Comparison of ENCODE assay signal across 17 cellular contexts in the genomic region with DNA sequence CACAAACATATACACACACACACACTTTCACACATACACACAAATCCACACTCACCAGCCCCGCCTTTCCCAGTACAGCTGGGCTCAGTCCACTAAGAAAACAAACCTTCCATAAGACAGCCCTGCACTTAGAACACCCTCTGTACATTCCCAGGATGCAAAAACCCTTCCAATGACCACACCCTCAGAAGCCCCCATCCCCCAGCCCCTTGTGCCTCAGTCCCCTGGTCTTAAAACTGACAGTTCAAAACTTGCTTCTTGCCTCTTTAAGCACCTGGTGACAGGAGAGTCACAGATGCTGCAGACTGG. TPM values are rescaled to one million over a fixed set of nuclear protein-coding genes. Genes with fewer than 3 reads are reported as not detected.
DNase-seq lines count a peak whose midpoint lies in the region; ATAC-seq and TF ChIP-seq lines count a peak whose summit lies in the region.
"Had no signal": no experiment of that assay in that cellular context is flagged by ENCODE, and none has a peak within 500 bp of the region (broad histone marks: within the 10 kb centered on the region; RNA-seq: fewer than 3 reads in every experiment).

No MANE protein-coding gene starts in this region.

- no peak overlapping the region for H3K4me3 ChIP-seq in fibroblast of villous mesenchyme (ENCODE audit: low read depth, low read length)
- H3K4me3 ChIP-seq: Peyer's patch, psoas muscle, tibial artery had no signal

- no peak for TF ChIP-seq CTCF in fibroblast of villous mesenchyme (IDR thresholded peaks at IDR 0.05; ENCODE audit: insufficient read depth, low read depth, low read length)

- in situ Hi-C loops in ACHN (cut with HindIII; ENCODE audit: low pct_ligation_motif_present, low pct_unique_long_range_greater_than_20kb, low sequenced_read_pairs), result no loop called here

- DNase-seq in EL, result peak; percentile 13
- DNase-seq in NCI-H82 treated with DMSO at 0.1 percent for 48 hours (lab: John Stamatoyannopoulos, UW; ENCODE audit: unreplicated experiment), result peak; percentile 49
- peak; percentile 20 for DNase-seq in fibroblast of villous mesenchyme (ENCODE audit: low read depth)
- peak; percentile 14 for DNase-seq in non-pigmented ciliary epithelial cell (ENCODE audit: low read depth)
- no peak for DNase-seq in ACHN
- no peak for DNase-seq in activated CD4-positive, CD25-positive, alpha-beta regulatory T cell (lab: John Stamatoyannopoulos, UW)
- DNase-seq: activated CD4-positive, alpha-beta T cell treated with anti-CD3 and anti-CD28 coated beads, Interleukin-2, amount 50 U/mL, for 1 hour; NCI-H510A; Peyer's patch; psoas muscle; stimulated activated CD4-positive, alpha-beta T cell treated with anti-CD3 and anti-CD28 coated beads, Interleukin-1b, Interleukin-23, amount 100 ng/mL, for 48 hours; stimulated activated CD8-positive, alpha-beta memory T cell treated with anti-CD3 and anti-CD28 coated beads, Interleukin-4, amount 100 ng/mL, for 48 hours; tibial artery had no signal

- ATAC-seq in HG02610 (IDR thresholded peaks at IDR 0.05; ENCODE audit: unreplicated experiment), result no peak
- no peak for ATAC-seq in GM19452 (IDR thresholded peaks at IDR 0.05; ENCODE audit: unreplicated experiment)
- ATAC-seq: activated T-helper 17 cell treated with anti-CD3 and anti-CD28 coated beads, Interleukin-2, amount 50 U/mL, for 72 hours had no signal

RNA-seq across cellular contexts. Expression of a gene that starts 23.0 kb away (rescaled TPM):
- total RNA-seq in fibroblast of villous mesenchyme, result not detected in 2 replicates
- total RNA-seq: activated T-helper 17 cell treated with anti-CD3 and anti-CD28 coated beads, Interleukin-2, amount 50 U/mL, for 72 hours; T-helper 2 cell treated with Interferon-gamma antibody and Interleukin-4, amounts not matched to agents 100 ng/mL and 5 ng/mL, for 36 hours had no signal

RNA-seq across cellular contexts. Expression of a gene that starts 32.3 kb away (rescaled TPM):
- total RNA-seq in fibroblast of villous mesenchyme, result not detected in 2 replicates
- total RNA-seq: activated T-helper 17 cell treated with anti-CD3 and anti-CD28 coated beads, Interleukin-2, amount 50 U/mL, for 72 hours; T-helper 2 cell treated with Interferon-gamma antibody and Interleukin-4, amounts not matched to agents 100 ng/mL and 5 ng/mL, for 36 hours had no signal

Comparison
In these comparisons a context has a peak if more than half of its experiments do, and no peak if none do; other contexts are left out.
1. DNase-seq: peak in EL (single experiment), NCI-H82 treated with DMSO at 0.1 percent for 48 hours (single experiment), fibroblast of villous mesenchyme (single experiment) and non-pigmented ciliary epithelial cell (single experiment); none in ACHN (single experiment) and activated CD4-positive, CD25-positive, alpha-beta regulatory T cell (0 of 4).